Comparison of ENCODE assay signal across 14 cellular contexts in genomic region chr14:54424479-54424901, GRCh38.
"Had no signal": no experiment of that assay in that cellular context is flagged by ENCODE, and none has a peak within 500 bp of the region (broad histone marks: within the 10 kb centered on the region; RNA-seq: fewer than 3 reads in every experiment).

No MANE protein-coding gene starts in this region.

- H3K9me3 Mint-ChIP-seq: activated CD4-positive, alpha-beta T cell treated with anti-CD3 and anti-CD28 coated beads, Interleukin-2, amount 10 ng/mL, durations not matched to agents 24 days and 14 days; naive thymus-derived CD8-positive, alpha-beta T cell had no signal

- H3K27ac Mint-ChIP-seq: activated CD4-positive, alpha-beta T cell treated with anti-CD3 and anti-CD28 coated beads, Interleukin-2, amount 10 ng/mL, durations not matched to agents 24 days and 14 days; progenitor cell of endocrine pancreas had no signal

- H3K4me3 ChIP-seq: esophagus squamous epithelium had no signal

- H3K4me3 Mint-ChIP-seq: activated CD4-positive, alpha-beta T cell treated with anti-CD3 and anti-CD28 coated beads, Interleukin-2, amount 10 ng/mL, durations not matched to agents 24 days and 14 days; naive thymus-derived CD8-positive, alpha-beta T cell had no signal

- DNase-seq: activated CD4-positive, alpha-beta T cell treated with anti-CD3 and anti-CD28 coated beads, Interleukin-2, amount 10 ng/mL, durations not matched to agents 24 days and 14 days; activated effector memory CD4-positive, alpha-beta T cell treated with Interleukin-2 at 50 U/mL for 16 hours; esophagus squamous epithelium; foreskin fibroblast; mammary epithelial cell; naive thymus-derived CD8-positive, alpha-beta T cell; nucleus accumbens; right cardiac atrium; small intestine; substantia nigra; T1000; trophoblast cell had no signal

- ATAC-seq: left lobe of liver; naive thymus-derived CD8-positive, alpha-beta T cell; right cardiac atrium had no signal

- H3K27me3 ChIP-seq: esophagus squamous epithelium had no signal

- H3K27me3 Mint-ChIP-seq: activated CD4-positive, alpha-beta T cell treated with anti-CD3 and anti-CD28 coated beads, Interleukin-2, amount 10 ng/mL, durations not matched to agents 24 days and 14 days; naive thymus-derived CD8-positive, alpha-beta T cell; progenitor cell of endocrine pancreas had no signal

- H3K9me3 ChIP-seq: esophagus squamous epithelium had no signal

- H3K27ac ChIP-seq: esophagus squamous epithelium had no signal
